Comparison of ENCODE assay signal across 24 cellular contexts in the genomic region with DNA sequence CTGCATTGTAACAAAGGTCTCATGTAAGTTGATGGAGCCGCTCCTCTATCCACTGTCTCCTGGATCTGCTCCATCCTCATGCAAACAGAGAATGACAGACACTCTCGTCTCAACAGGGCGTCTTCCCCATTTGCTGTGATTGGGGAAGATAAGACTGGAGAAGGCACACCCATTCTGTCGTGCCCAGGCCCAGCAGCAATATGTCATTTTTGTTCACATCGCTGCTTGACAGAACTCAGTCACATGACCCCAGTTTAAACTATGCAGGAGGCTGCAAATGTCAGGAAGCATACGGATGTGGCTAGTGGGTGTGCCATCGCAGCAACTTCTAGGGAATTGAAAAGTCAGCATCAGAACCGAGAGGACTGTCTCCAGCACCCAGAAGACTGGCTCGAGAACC.
DNase-seq lines count a peak whose midpoint lies in the region; ATAC-seq, FAIRE-seq and TF ChIP-seq lines count a peak whose summit lies in the region.
"Had no signal": no experiment of that assay in that cellular context is flagged by ENCODE, and none has a peak within 500 bp of the region (broad histone marks: within the 10 kb centered on the region; RNA-seq: fewer than 3 reads in every experiment).

No MANE protein-coding gene starts in this region.

- no peak for TF ChIP-seq RAD21 in K562 (CRISPR knock-in tag; conservative IDR thresholded peaks at IDR 0.05 in 1 of 2, IDR thresholded peaks at IDR 0.05 in 1 of 2)

- CTCF ChIA-PET in K562 (lab: Yijun Ruan, JAX; ENCODE audit: low intra/inter-chr PET ratio), result no interaction called here

- H3K27ac ChIP-seq in K562 (ENCODE audit: extremely low read depth, low read depth, low read length) (no peak overlapping the region), neural progenitor cell (no peak overlapping the region)
- H3K27ac ChIP-seq: 22Rv1, A549, BLaER1 had no signal

- H3K79me2 ChIP-seq in K562 (ENCODE audit: control insufficient read depth, insufficient read depth, low read length) (no peaks in the 10 kb centered on the region), neural progenitor cell (ENCODE audit: low read depth) (no peaks in the 10 kb centered on the region)

- no peaks in the 10 kb centered on the region for H3K27me3 Mint-ChIP-seq in neural progenitor cell (ENCODE audit: insufficient read depth, low read depth)
- H3K27me3 Mint-ChIP-seq: CD4-positive, alpha-beta memory T cell; IgD-negative memory B cell had no signal

- H3K9me1 ChIP-seq in K562 (ENCODE audit: control insufficient read depth, insufficient read depth, low read length), result no peaks in the 10 kb centered on the region

- no peak for TF ChIP-seq POLR2A in K562 (conservative IDR thresholded peaks at IDR 0.05)

- H3K27ac Mint-ChIP-seq in neural progenitor cell, result peak overlapping the region; percentile 9
- H3K27ac Mint-ChIP-seq: CD14-positive monocyte; CD4-positive, alpha-beta memory T cell; GM23338; IgD-negative memory B cell had no signal

- peaks cover under 1% of the 10 kb centered on the region for H3F3A ChIP-seq in neural progenitor cell (ENCODE audit: low read depth)

- WGBS in K562 (ENCODE audit: insufficient coverage, low coverage, missing lambda C conversion rate), result 1% methylated on average over 9 of the region's 9 CpGs

- peaks cover 10% of the 10 kb centered on the region for H3K36me3 Mint-ChIP-seq in neural progenitor cell
- H3K36me3 Mint-ChIP-seq: CD14-positive monocyte; CD4-positive, alpha-beta memory T cell had no signal

- H3K9ac ChIP-seq in K562 (ENCODE audit: insufficient read depth in 1 of 2, low read depth in 2 of 2, low read length in 2 of 2), result no peak overlapping the region
- no peak overlapping the region for H3K9ac ChIP-seq in neural progenitor cell
- H3K9ac ChIP-seq: BLaER1 had no signal

- TF ChIP-seq CTCF in K562 (IDR thresholded peaks at IDR 0.05 in 2 of 3, conservative IDR thresholded peaks at IDR 0.05 in 1 of 3; ENCODE audit: insufficient read depth in 2 of 3, low read depth in 1 of 3, low read length in 3 of 3) (no peak), neural progenitor cell (IDR thresholded peaks at IDR 0.05) (no peak)

- no peak for TF ChIP-seq EP300 in K562 (IDR thresholded peaks at IDR 0.05; ENCODE audit: low read length)

- H2AFZ ChIP-seq in K562 (ENCODE audit: low read depth, low read length) (no peak overlapping the region), neural progenitor cell (replicated peaks) (no peak overlapping the region)
- H2AFZ ChIP-seq: GM23338 had no signal

- no TSS peak for BruUV-seq in K562 (replicated peaks; lab: Mats Ljungman, UMichigan)

- no peaks in the 10 kb centered on the region for H3K36me3 ChIP-seq in K562 (ENCODE audit: control insufficient read depth, insufficient read depth, low read length)
- H3K36me3 ChIP-seq in neural progenitor cell, result no peaks in the 10 kb centered on the region
- H3K36me3 ChIP-seq: BLaER1 had no signal

- H3K27me3 ChIP-seq in K562 (ENCODE audit: control insufficient read depth in 2 of 2, insufficient read depth in 2 of 2, low read length in 2 of 2) (no peaks in the 10 kb centered on the region; a peak in 1 of 5 replicates), neural progenitor cell (no peaks in the 10 kb centered on the region)
- H3K27me3 ChIP-seq: BLaER1 had no signal

- in situ Hi-C loops in K562 (cut with MboI), result no loop called here

- peaks cover 59% of the 10 kb centered on the region for H3K4me1 Mint-ChIP-seq in neural progenitor cell
- H3K4me1 Mint-ChIP-seq: CD14-positive monocyte; CD4-positive, alpha-beta memory T cell; GM23338; IgD-negative memory B cell had no signal

- no peak for FAIRE-seq in K562 (lab: Jason Lieb, UNC)
- FAIRE-seq: A549, G401.6, GM12892, GM18507, H54, HTR-8/SVneo had no signal

- no peaks in the 10 kb centered on the region for H3K4me1 ChIP-seq in K562 (replicated peaks in 1 of 2; ENCODE audit: control insufficient read depth in 2 of 2, insufficient read depth in 2 of 2, low read length in 2 of 2)
- peaks cover under 1% of the 10 kb centered on the region for H3K4me1 ChIP-seq in neural progenitor cell
- H3K4me1 ChIP-seq: A549, BLaER1 had no signal

- intact Hi-C loops in K562 (cut with micrococcal nuclease), result no loop called here

- H3K4me2 ChIP-seq in K562 (ENCODE audit: insufficient read depth, low read length), result no peak overlapping the region
- H3K4me2 ChIP-seq in neural progenitor cell, result no peak overlapping the region
- H3K4me2 ChIP-seq: A549, BLaER1, GM23338 had no signal

- H3K4me3 ChIP-seq in K562 (no peak overlapping the region), neural progenitor cell (no peak overlapping the region)
- H3K4me3 ChIP-seq: A549, BLaER1, GM23338 had no signal

- H3K9me3 Mint-ChIP-seq in neural progenitor cell, result peaks cover 14% of the 10 kb centered on the region

- H3K9me3 ChIP-seq in K562 (replicated peaks; ENCODE audit: control insufficient read depth, insufficient read depth, low read depth, low read length), result no peaks in the 10 kb centered on the region
- no peaks in the 10 kb centered on the region for H3K9me3 ChIP-seq in neural progenitor cell (ENCODE audit: low read depth)
- H3K9me3 ChIP-seq: A549 had no signal

- POLR2A ChIA-PET in K562 (lab: Yijun Ruan, JAX), result no interaction called here

- no peaks in the 10 kb centered on the region for H4K20me1 ChIP-seq in K562 (replicated peaks; ENCODE audit: control insufficient read depth, insufficient read depth, low read length)
- no peaks in the 10 kb centered on the region for H4K20me1 ChIP-seq in neural progenitor cell (ENCODE audit: low read depth)
- H4K20me1 ChIP-seq: BLaER1 had no signal

- no peak for ATAC-seq in K562
- ATAC-seq: A549, GM23338 had no signal

- no peak overlapping the region for H3K4me3 Mint-ChIP-seq in neural progenitor cell
- H3K4me3 Mint-ChIP-seq: CD14-positive monocyte; CD4-positive, alpha-beta memory T cell; GM23338; IgD-negative memory B cell had no signal

- DNase-seq in Ammon's horn (ENCODE audit: low spot score), result peak; percentile 6
- peak; percentile 2 for DNase-seq in OCI-M1 (lab: John Stamatoyannopoulos, UW)
- no peak for DNase-seq in K562 (ENCODE audit: extremely low read depth in 1 of 4, low spot score in 3 of 4)
- no peak for DNase-seq in neural progenitor cell (ENCODE audit: low spot score)
- DNase-seq in amygdala (lab: John Stamatoyannopoulos, UW), result no peak
- no peak for DNase-seq in HuH-7.5 (ENCODE audit: low spot score)
- no peak for DNase-seq in GM03348 (ENCODE audit: low spot score)
- DNase-seq: AML-193; CD4-positive, alpha-beta memory T cell; DMS 273 treated with DMSO at 0.1 percent for 48 hours; DMS53; DND-41; HCEC 1CT had no signal

TF ChIP-seq in K562, 482 proteins besides CTCF, POLR2A, EP300 and RAD21 (continues in another document):
- TF ChIP-seq KLF16 (IDR thresholded peaks at IDR 0.05) (no peak), FOXA3 (CRISPR knock-in tag; conservative IDR thresholded peaks at IDR 0.05 in 1 of 2, IDR thresholded peaks at IDR 0.05 in 1 of 2) (no peak), ZFP1 (CRISPR knock-in tag; IDR thresholded peaks at IDR 0.05) (no peak), HNRNPL (IDR thresholded peaks at IDR 0.05; ENCODE audit: low read depth, low read length) (no peak), ELF4 (CRISPR knock-in tag; IDR thresholded peaks at IDR 0.05) (no peak), U2AF2 (optimal IDR thresholded peaks at IDR 0.05; ENCODE audit: low read depth, low read length) (no peak), ZZZ3 (IDR thresholded peaks at IDR 0.05) (no peak), SMARCB1 (IDR thresholded peaks at IDR 0.05; ENCODE audit: insufficient read length, low read depth) (no peak), GTF2A2 (tag; IDR thresholded peaks at IDR 0.05) (no peak)
- TF ChIP-seq, protein P1, sequence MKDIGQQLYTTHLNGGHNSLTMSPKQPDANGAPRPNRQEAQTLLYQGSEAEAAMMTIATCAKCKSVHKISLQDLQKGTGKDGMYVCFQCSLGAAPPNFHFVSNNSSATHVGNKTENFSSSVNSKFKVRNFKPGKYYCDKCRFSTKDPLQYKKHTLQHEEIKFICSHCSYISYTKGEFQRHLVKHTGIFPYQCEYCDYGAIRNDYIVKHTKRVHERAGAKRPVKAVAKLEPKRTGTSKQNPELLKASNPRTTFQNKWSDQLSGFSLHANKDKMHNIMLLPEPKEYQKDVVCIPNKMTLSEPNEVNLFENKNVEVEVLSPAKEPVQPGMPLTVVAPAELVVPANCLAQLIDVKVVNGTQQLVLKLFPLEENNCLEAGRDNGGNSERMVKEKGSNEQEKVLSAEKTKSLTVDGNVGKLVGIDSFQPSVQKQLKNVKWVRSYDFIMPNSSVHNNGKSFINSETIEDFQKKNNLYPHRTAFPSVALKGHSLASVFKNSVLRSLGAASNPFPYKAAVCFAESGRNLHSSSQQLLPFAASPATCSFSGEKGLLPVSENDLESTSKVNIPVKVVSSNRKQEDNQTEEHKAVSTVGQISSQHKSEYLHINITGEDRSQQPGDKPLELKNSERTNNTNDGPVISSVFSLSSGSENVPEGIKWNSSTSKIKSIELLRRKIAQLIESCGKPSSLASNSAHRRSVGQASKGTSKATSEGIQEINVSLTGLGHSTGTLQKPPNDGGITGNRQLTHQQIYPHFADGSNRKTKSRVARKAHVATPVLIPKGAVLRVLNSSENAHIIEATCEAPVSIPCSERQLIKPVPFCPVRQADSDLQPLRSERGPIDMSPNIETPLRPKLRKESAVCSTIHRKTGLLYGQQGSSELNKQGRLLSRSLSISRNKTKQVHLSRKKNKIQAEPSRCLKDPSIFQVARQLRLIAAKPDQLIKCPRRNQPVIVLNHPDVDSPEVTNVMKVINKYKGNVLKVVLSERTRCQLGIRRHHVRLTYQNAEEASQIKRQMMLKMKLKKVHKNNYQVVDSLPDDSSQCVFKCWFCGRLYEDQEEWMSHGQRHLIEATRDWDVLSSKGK (CRISPR knock-in tag; IDR thresholded peaks at IDR 0.05), result no peak
- TF ChIP-seq, protein P2, sequence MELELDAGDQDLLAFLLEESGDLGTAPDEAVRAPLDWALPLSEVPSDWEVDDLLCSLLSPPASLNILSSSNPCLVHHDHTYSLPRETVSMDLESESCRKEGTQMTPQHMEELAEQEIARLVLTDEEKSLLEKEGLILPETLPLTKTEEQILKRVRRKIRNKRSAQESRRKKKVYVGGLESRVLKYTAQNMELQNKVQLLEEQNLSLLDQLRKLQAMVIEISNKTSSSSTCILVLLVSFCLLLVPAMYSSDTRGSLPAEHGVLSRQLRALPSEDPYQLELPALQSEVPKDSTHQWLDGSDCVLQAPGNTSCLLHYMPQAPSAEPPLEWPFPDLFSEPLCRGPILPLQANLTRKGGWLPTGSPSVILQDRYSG (tag; conservative IDR thresholded peaks at IDR 0.05; ENCODE audit: low read depth), result no peak
- TF ChIP-seq, protein P3, sequence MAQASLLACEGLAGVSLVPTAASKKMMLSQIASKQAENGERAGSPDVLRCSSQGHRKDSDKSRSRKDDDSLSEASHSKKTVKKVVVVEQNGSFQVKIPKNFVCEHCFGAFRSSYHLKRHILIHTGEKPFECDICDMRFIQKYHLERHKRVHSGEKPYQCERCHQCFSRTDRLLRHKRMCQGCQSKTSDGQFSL (CRISPR knock-in tag; IDR thresholded peaks at IDR 0.05), result no peak
- TF ChIP-seq, protein P3 (tag; IDR thresholded peaks at IDR 0.05), result no peak

Comparison
In these comparisons a context has a peak if more than half of its experiments do, and no peak if none do; other contexts are left out.
1. DNase-seq: peak in Ammon's horn (single experiment) and OCI-M1 (single experiment); none in K562 (0 of 4), neural progenitor cell (single experiment), amygdala (0 of 56), HuH-7.5 (single experiment) and GM03348 (single experiment).